7 cellular contexts compared by ENCODE assay signal in genomic region chr1:2786329-2787162, GRCh38. TPM values are rescaled to one million over a fixed set of nuclear protein-coding genes. Genes with fewer than 3 reads are reported as not detected.
DNase-seq lines count a peak whose midpoint lies in the region; ATAC-seq and TF ChIP-seq lines count a peak whose summit lies in the region.

No MANE protein-coding gene starts in this region.

- peaks cover 39% of the 10 kb centered on the region for H3K9me3 Mint-ChIP-seq in WTC11

- peak; percentile 26 for DNase-seq in HK-2 (ENCODE audit: unreplicated experiment)
- peak; percentile 79 for DNase-seq in WTC11 (ENCODE audit: low spot score)
- no peak for DNase-seq in brain microvascular endothelial cell
- peak; percentile 51 for DNase-seq in mucosa of gallbladder (ENCODE audit: low spot score)
- DNase-seq in stimulated activated naive CD4-positive, alpha-beta T cell (lab: John Stamatoyannopoulos, UW): peak; percentile 20 to 78 (median 63)

- peak; percentile 77 for ATAC-seq in WTC11
- no peak for ATAC-seq in HG03280 (IDR thresholded peaks at IDR 0.05; ENCODE audit: unreplicated experiment)
- no peak for ATAC-seq in HG03175 (IDR thresholded peaks at IDR 0.05; ENCODE audit: unreplicated experiment)

- H3K4me3 Mint-ChIP-seq in WTC11: no peak overlapping the region

- no peaks in the 10 kb centered on the region for H3K36me3 ChIP-seq in brain microvascular endothelial cell (replicated peaks)

- H3K27me3 ChIP-seq in brain microvascular endothelial cell (replicated peaks): no peaks in the 10 kb centered on the region

- H3K27ac Mint-ChIP-seq in WTC11: no peak overlapping the region

- peaks cover 10% of the 10 kb centered on the region for H3K27me3 Mint-ChIP-seq in WTC11 (ENCODE audit: low read depth)

- CTCF ChIA-PET in WTC11 (lab: Charles Lee): interaction anchor here (0.6 to 2.8 kb wide), 8 partner anchors 14 to 638 kb away, joined by 3 to 8 read pairs (median 4); partner anchors contain the start of gene TNFRSF14

- H3K36me3 Mint-ChIP-seq in WTC11: peaks cover 28% of the 10 kb centered on the region

- H3K4me1 Mint-ChIP-seq in WTC11: peaks cover 9% of the 10 kb centered on the region

- POLR2A ChIA-PET in WTC11 (lab: Charles Lee): no interaction called here

- in situ Hi-C loops in brain microvascular endothelial cell (cut with HindIII; ENCODE audit: low pct_ligation_motif_present, low sequenced_read_pairs): no loop called here

- H3K4me3 ChIP-seq in brain microvascular endothelial cell (ENCODE audit: low read depth, low read length): no peak overlapping the region

- no peak overlapping the region for H3K27ac ChIP-seq in brain microvascular endothelial cell

- TF ChIP-seq CTCF in WTC11 (IDR thresholded peaks at IDR 0.05): peak; percentile 33
- peak; percentile 28 for TF ChIP-seq CTCF in brain microvascular endothelial cell (IDR thresholded peaks at IDR 0.05; ENCODE audit: low read depth, low read length, missing control alignments)

TF ChIP-seq in WTC11, 78 proteins besides CTCF, POLR2A, EP300 and RAD21:
- TF ChIP-seq CDX4 (CRISPR knock-in tag; IDR thresholded peaks at IDR 0.05; ENCODE audit: borderline replicate concordance) (no peak), PREB (CRISPR knock-in tag; IDR thresholded peaks at IDR 0.05; ENCODE audit: borderline replicate concordance) (no peak), NFYB (CRISPR knock-in tag; conservative IDR thresholded peaks at IDR 0.05; ENCODE audit: low read depth) (no peak), SP1 (CRISPR knock-in tag; conservative IDR thresholded peaks at IDR 0.05) (no peak), ZNF232 (CRISPR knock-in tag; IDR thresholded peaks at IDR 0.05) (no peak), CREM (CRISPR knock-in tag; IDR thresholded peaks at IDR 0.05) (no peak), TEAD1 (CRISPR knock-in tag; IDR thresholded peaks at IDR 0.05) (no peak), HMGA2 (CRISPR knock-in tag; IDR thresholded peaks at IDR 0.05) (no peak), GABPB1 (CRISPR knock-in tag; IDR thresholded peaks at IDR 0.05) (no peak), CREB1 (CRISPR knock-in tag; IDR thresholded peaks at IDR 0.05) (no peak), CBFB (CRISPR knock-in tag; IDR thresholded peaks at IDR 0.05; ENCODE audit: low read depth) (no peak), STAT6 (CRISPR knock-in tag; conservative IDR thresholded peaks at IDR 0.05; ENCODE audit: low read depth) (no peak), ZNF219 (CRISPR knock-in tag; IDR thresholded peaks at IDR 0.05; ENCODE audit: borderline replicate concordance) (no peak)
TF ChIP-seq in WTC11: peak in this region for 0.

RNA-seq across cellular contexts. Expression of gene TTC34, which starts 14.9 kb away (rescaled TPM):
- total RNA-seq in WTC11 (2021) (0.39 to 0.61 TPM (median 0.44 TPM) in 3 replicates), mucosa of gallbladder (1.4 TPM)
